Comparison of ENCODE assay signal across 9 cellular contexts in the genomic region with DNA sequence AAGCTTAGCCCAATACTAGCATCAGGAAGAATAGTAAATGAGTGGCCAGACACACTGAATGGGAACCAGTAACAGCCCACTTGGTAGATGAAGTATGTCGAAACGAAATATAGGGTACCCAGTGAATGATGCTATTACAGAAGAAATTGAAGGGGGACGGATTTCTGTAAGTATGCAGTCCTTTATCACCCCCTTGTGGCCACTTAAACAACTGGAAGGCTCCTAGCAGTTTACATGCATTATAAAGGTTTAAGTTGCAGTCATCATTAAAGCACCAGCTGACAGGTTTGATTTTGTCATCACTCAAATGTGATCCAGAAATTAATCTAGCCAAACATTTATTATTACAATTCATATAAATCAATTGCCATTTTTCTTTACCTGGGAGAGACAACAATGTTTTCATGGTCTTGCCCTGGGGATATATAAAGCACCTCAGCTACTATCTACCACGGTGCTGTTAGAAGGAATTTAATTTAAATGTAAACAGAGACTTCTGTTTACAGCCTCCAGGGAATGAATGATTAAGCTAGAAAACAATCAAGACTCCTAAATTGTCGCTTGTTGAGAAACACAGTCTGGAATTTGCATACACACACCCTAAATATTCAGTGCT. TPM values are rescaled to one million over a fixed set of nuclear protein-coding genes. Genes with fewer than 3 reads are reported as not detected.
DNase-seq lines count a peak whose midpoint lies in the region; ATAC-seq and TF ChIP-seq lines count a peak whose summit lies in the region.
"Had no signal": no experiment of that assay in that cellular context is flagged by ENCODE, and none has a peak within 500 bp of the region (broad histone marks: within the 10 kb centered on the region; RNA-seq: fewer than 3 reads in every experiment).

No MANE protein-coding gene starts in this region.

- TF ChIP-seq CTCF in HEK293 (tag by site-specific recombination; IDR thresholded peaks at IDR 0.05) (no peak), NB4 (IDR thresholded peaks at IDR 0.05; ENCODE audit: low read depth, low read length) (peak; percentile 62), colonic mucosa (IDR thresholded peaks at IDR 0.05) (peak; percentile 76), upper lobe of left lung (IDR thresholded peaks at IDR 0.05) (peak; percentile 66 to 83 (median 80))

- no peak overlapping the region for H3K9ac ChIP-seq in colonic mucosa (ENCODE audit: low read depth in 2 of 2, low read length in 2 of 2)

- DNase-seq in A172 (ENCODE audit: low spot score) (peak; percentile 55), G401 (ENCODE audit: low spot score) (peak; percentile 83), NB4 (ENCODE audit: low read depth) (peak; percentile 81), SW 1271 (lab: John Stamatoyannopoulos, UW) (peak; percentile 21 to 77), colonic mucosa (peak; percentile 53), medulla oblongata (ENCODE audit: extremely low spot score) (peak; percentile 86), upper lobe of left lung (peak in 1 of 2 donors; percentile 26)
- DNase-seq: right cardiac atrium had no signal

- H3K27ac ChIP-seq in HEK293 (ENCODE audit: extremely low read depth, low read depth, low read length) (no peak overlapping the region), colonic mucosa (no peak overlapping the region), upper lobe of left lung (no peak overlapping the region)

- POLR2A ChIA-PET in HEK293 (lab: Yijun Ruan, JAX) = no interaction called here

- TF ChIP-seq POLR2A in NB4 (IDR thresholded peaks at IDR 0.05; ENCODE audit: extremely low read depth, insufficient read length) = no peak
- no peak for TF ChIP-seq POLR2A in upper lobe of left lung (IDR thresholded peaks at IDR 0.05)

- WGBS in upper lobe of left lung, 2 donors = 24 to 29% methylated on average over 5 of the region's 5 CpGs

- intact Hi-C loops in colonic mucosa (cut with DNase I) = no loop called here

- H3K27me3 ChIP-seq in colonic mucosa = no peaks in the 10 kb centered on the region
- no peaks in the 10 kb centered on the region for H3K27me3 ChIP-seq in upper lobe of left lung

- TF ChIP-seq EP300 in upper lobe of left lung (IDR thresholded peaks at IDR 0.05) = no peak

- H3K36me3 ChIP-seq in HEK293 (ENCODE audit: control insufficient read depth in 2 of 2, insufficient read depth in 1 of 2, low read length in 2 of 2) = peaks cover 0 to 25% of the 10 kb centered on the region in 2 experiments; a peak in 1 of 3 replicates
- no peaks in the 10 kb centered on the region for H3K36me3 ChIP-seq in colonic mucosa
- peaks cover 9 to 40% (median 11%) of the 10 kb centered on the region in 4 donors for H3K36me3 ChIP-seq in upper lobe of left lung

- CTCF ChIA-PET in HEK293 (lab: Yijun Ruan, JAX) = interaction anchor here (0.6 to 3.0 kb wide), 16 partner anchors 11 to 1867 kb away, joined by 3 to 44 read pairs (median 4); no protein-coding TSS in a partner anchor

- H3K4me3 ChIP-seq in HEK293 (ENCODE audit: low read depth, low read length) (no peak overlapping the region), NB4 (ENCODE audit: low read depth, low read length) (no peak overlapping the region), colonic mucosa (no peak overlapping the region), upper lobe of left lung (no peak overlapping the region)

- ATAC-seq in upper lobe of left lung (ENCODE audit: low FRiP score in 2 of 2) = peak in 1 of 2 donors; percentile 84

- H3K9me3 ChIP-seq in HEK293 (ENCODE audit: control insufficient read depth, insufficient read depth, low read depth, low read length) (no peaks in the 10 kb centered on the region), colonic mucosa (no peaks in the 10 kb centered on the region), upper lobe of left lung (no peaks in the 10 kb centered on the region)

- H3K4me1 ChIP-seq in HEK293 (ENCODE audit: control insufficient read depth, insufficient read depth, low read length) (no peaks in the 10 kb centered on the region), colonic mucosa (peaks cover 4% of the 10 kb centered on the region), upper lobe of left lung (peaks cover 7 to 19% (median 17%) of the 10 kb centered on the region in 4 donors)

- in situ Hi-C loops in G401 (cut with HindIII; ENCODE audit: low sequenced_read_pairs) = no loop called here

TF ChIP-seq in HEK293, 187 proteins besides CTCF, POLR2A, EP300 and RAD21:
- TF ChIP-seq ZNF654 (tag by site-specific recombination; IDR thresholded peaks at IDR 0.05; ENCODE audit: low read depth) (peak; percentile 54), ZNF747 (tag by site-specific recombination; IDR thresholded peaks at IDR 0.05) (no peak), ZNF660 (tag by site-specific recombination; IDR thresholded peaks at IDR 0.05) (0 out of 2 replicates have a peak, but pooled peaks have one; percentile 19), EGR2 (tag by site-specific recombination; IDR thresholded peaks at IDR 0.05; ENCODE audit: low read depth) (no peak), FEZF1 (tag by site-specific recombination; IDR thresholded peaks at IDR 0.05) (no peak), ZSCAN23 (tag by site-specific recombination; IDR thresholded peaks at IDR 0.05) (no peak)

RNA-seq across cellular contexts. Expression of gene EIF1B, which starts 7.7 kb away (rescaled TPM):
- total RNA-seq in A172 (2014; rRNA removed; shearing (Covaris generic)) = 17.0 and 26.3 TPM in 2 replicates
- 24.4 and 34.2 TPM in 2 replicates for total RNA-seq in G401 (2014; rRNA removed; shearing (Covaris generic))
- total RNA-seq in colonic mucosa (10 to 100 TPM; 32.0 to 52.4 TPM), upper lobe of left lung (10 to 100 TPM; 26.2 to 49.1 (median 38.8) TPM)
